Comparison of ENCODE assay signal across 36 cellular contexts in genomic region chr6:166310634-166311033, GRCh38. TPM values are rescaled to one million over a fixed set of nuclear protein-coding genes. Genes with fewer than 3 reads are reported as not detected.
"Had no signal": no experiment of that assay in that cellular context is flagged by ENCODE, and none has a peak within 500 bp of the region (broad histone marks: within the 10 kb centered on the region; RNA-seq: fewer than 3 reads in every experiment).

No MANE protein-coding gene starts in this region.

- DNase-seq: effector CD8-positive, alpha-beta T cell; endodermal cell; foreskin keratinocyte; heart left ventricle; left cardiac atrium; left lung; mesenchymal stem cell; midbrain; naive thymus-derived CD4-positive, alpha-beta T cell; nucleus accumbens; sigmoid colon; spleen; stimulated activated CD4-positive, alpha-beta T cell treated with anti-CD3 and anti-CD28 coated beads, Interleukin-4, amount 100 ng/mL, for 4 hours; stimulated activated naive B cell treated with anti-CD40 and anti-IgM and Interleukin-4, amounts not matched to agents 10 μg/mL and 1 μg/mL and 100 μg/mL, for 72 hours; upper lobe of left lung had no signal

- ATAC-seq: foreskin keratinocyte; gastroesophageal sphincter; heart left ventricle; left cardiac atrium; left lung; naive thymus-derived CD4-positive, alpha-beta T cell; stimulated activated naive B cell treated with anti-CD40 and anti-IgM and Interleukin-4, amounts not matched to agents 10 μg/mL and 1 μg/mL and 100 μg/mL, for 72 hours had no signal

- H2AFZ ChIP-seq: hepatocyte, neural progenitor cell had no signal

- H3K79me2 ChIP-seq: hepatocyte had no signal

- H3K9me3 ChIP-seq: esophagus muscularis mucosa, gastroesophageal sphincter, heart left ventricle, left lung, prostate gland, right atrium auricular region, sigmoid colon, spleen, thoracic aorta, tibial nerve, upper lobe of left lung had no signal

- H3K27ac ChIP-seq: esophagus muscularis mucosa, foreskin keratinocyte, gastroesophageal sphincter, heart left ventricle, hepatocyte, left lung, neural progenitor cell, prostate gland, right atrium auricular region, sigmoid colon, skin epidermis, spleen, thoracic aorta, tibial nerve, upper lobe of left lung had no signal

- H3K9me3 Mint-ChIP-seq: dendritic cell treated with granulocyte-macrophage colony-stimulating factor and Interleukin-4, amounts not matched to agents 40 ng/mL and 50 ng/mL, for 4 days; endodermal cell; naive thymus-derived CD4-positive, alpha-beta T cell; nephron; neural progenitor cell; stimulated activated naive B cell treated with anti-CD40 and anti-IgM and Interleukin-4, amounts not matched to agents 10 μg/mL and 1 μg/mL and 100 μg/mL, for 72 hours; stimulated activated naive CD8-positive, alpha-beta T cell treated with anti-CD3 and anti-CD28 coated beads, Interleukin-15, Interleukin-2, amounts not matched to agents 100 ng/mL and 50 ng/mL, for 24 hours had no signal

- H3K36me3 ChIP-seq: esophagus muscularis mucosa, gastroesophageal sphincter, heart left ventricle, left lung, neural progenitor cell, prostate gland, right atrium auricular region, sigmoid colon, spleen, thoracic aorta, tibial nerve, upper lobe of left lung had no signal

- H3K4me2 ChIP-seq: hepatocyte, neural progenitor cell had no signal

- H3K27ac Mint-ChIP-seq: dendritic cell treated with granulocyte-macrophage colony-stimulating factor and Interleukin-4, amounts not matched to agents 40 ng/mL and 50 ng/mL, for 4 days; endodermal cell; naive thymus-derived CD4-positive, alpha-beta T cell; nephron; neural progenitor cell; stimulated activated naive B cell treated with anti-CD40 and anti-IgM and Interleukin-4, amounts not matched to agents 10 μg/mL and 1 μg/mL and 100 μg/mL, for 72 hours; stimulated activated naive CD8-positive, alpha-beta T cell treated with anti-CD3 and anti-CD28 coated beads, Interleukin-15, Interleukin-2, amounts not matched to agents 100 ng/mL and 50 ng/mL, for 24 hours had no signal

- H3K4me1 ChIP-seq: foreskin keratinocyte, neural progenitor cell, prostate gland had no signal

- FAIRE-seq: colon, endothelial cell of umbilical vein, urothelium cell line had no signal

- H3K9ac ChIP-seq: neural progenitor cell had no signal

- H3K36me3 Mint-ChIP-seq: naive thymus-derived CD4-positive, alpha-beta T cell; neural progenitor cell; stimulated activated naive B cell treated with anti-CD40 and anti-IgM and Interleukin-4, amounts not matched to agents 10 μg/mL and 1 μg/mL and 100 μg/mL, for 72 hours had no signal

- H3K4me3 Mint-ChIP-seq: dendritic cell treated with granulocyte-macrophage colony-stimulating factor and Interleukin-4, amounts not matched to agents 40 ng/mL and 50 ng/mL, for 4 days; endodermal cell; naive thymus-derived CD4-positive, alpha-beta T cell; neural progenitor cell; stimulated activated naive B cell treated with anti-CD40 and anti-IgM and Interleukin-4, amounts not matched to agents 10 μg/mL and 1 μg/mL and 100 μg/mL, for 72 hours; stimulated activated naive CD8-positive, alpha-beta T cell treated with anti-CD3 and anti-CD28 coated beads, Interleukin-15, Interleukin-2, amounts not matched to agents 100 ng/mL and 50 ng/mL, for 24 hours had no signal

- H3K4me3 ChIP-seq: esophagus muscularis mucosa, gastroesophageal sphincter, heart left ventricle, hepatocyte, left lung, neural progenitor cell, prostate gland, right atrium auricular region, sigmoid colon, skin epidermis, spleen, thoracic aorta, tibial nerve, upper lobe of left lung had no signal

RNA-seq across cellular contexts. Expression of gene PRR18, which starts 2.4 kb away (rescaled TPM):
- total RNA-seq: endothelial cell of umbilical vein; epithelial cell of proximal tubule; fibroblast of lung; foreskin keratinocyte; gastroesophageal sphincter; lower leg skin; lung microvascular endothelial cell; mucosa of gallbladder; naive thymus-derived CD4-positive, alpha-beta T cell; osteocyte; right atrium auricular region; thoracic aorta had no signal
- polyA plus RNA-seq: endothelial cell of umbilical vein; fibroblast of lung; foreskin keratinocyte; naive thymus-derived CD4-positive, alpha-beta T cell had no signal
